Comparison of ENCODE assay signal across 31 cellular contexts in the genomic region with DNA sequence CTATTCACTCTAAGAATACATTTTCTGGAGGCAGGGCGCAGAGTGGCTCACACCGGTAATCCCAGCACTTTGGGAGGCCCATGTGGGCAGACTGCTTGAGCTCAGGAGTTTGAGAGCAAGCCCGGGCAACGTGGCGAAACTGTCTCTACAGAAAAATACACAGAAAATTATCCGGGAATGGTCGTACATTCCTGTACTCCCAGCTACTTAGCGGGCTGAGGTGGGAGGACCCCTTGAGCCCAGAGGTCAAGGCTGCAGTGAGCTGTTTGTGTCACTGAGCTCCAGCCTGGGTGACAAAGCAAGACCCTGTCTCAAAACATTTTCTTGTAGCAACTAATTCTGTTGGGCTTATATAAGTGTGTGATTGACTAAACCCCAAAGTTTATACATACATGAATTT. TPM values are rescaled to one million over a fixed set of nuclear protein-coding genes. Genes with fewer than 3 reads are reported as not detected.
"Had no signal": no experiment of that assay in that cellular context is flagged by ENCODE, and none has a peak within 500 bp of the region (broad histone marks: within the 10 kb centered on the region; RNA-seq: fewer than 3 reads in every experiment).

No MANE protein-coding gene starts in this region.

- H3K4me1 ChIP-seq: ascending aorta, breast epithelium, esophagus squamous epithelium, gastroesophageal sphincter had no signal

- H3K36me3 ChIP-seq: breast epithelium, cardiac muscle cell had no signal

- H3K4me3 Mint-ChIP-seq: activated CD4-positive, alpha-beta memory T cell treated with anti-CD3 and anti-CD28 coated beads for 36 hours; activated CD4-positive, alpha-beta T cell treated with anti-CD3 and anti-CD28 coated beads for 36 hours; activated CD4-positive, alpha-beta T cell treated with anti-CD3 and anti-CD28 coated beads, Interleukin-2, amount 10 ng/mL, durations not matched to agents 24 days and 14 days; activated CD8-positive, alpha-beta T cell treated with anti-CD3 and anti-CD28 coated beads, Interleukin-2, amount 10 ng/mL, durations not matched to agents 7 days and 5 days; activated naive CD4-positive, alpha-beta T cell treated with anti-CD3 and anti-CD28 coated beads, Interleukin-2, amount 10 ng/mL, durations not matched to agents 7 days and 5 days; activated naive CD8-positive, alpha-beta T cell treated with anti-CD3 and anti-CD28 coated beads, Interleukin-2, amount 10 ng/mL, durations not matched to agents 7 days and 5 days; activated T-cell treated with anti-CD3 and anti-CD28 coated beads, Interleukin-2, amount 50 U/mL, for 24 hours; activated T-cell treated with anti-CD3 and anti-CD28 coated beads, Interleukin-2, amount 50 U/mL, for 72 hours; brain; central memory CD8-positive, alpha-beta T cell; effector memory CD8-positive, alpha-beta T cell had no signal

- H3K4me1 Mint-ChIP-seq: activated CD4-positive, alpha-beta T cell treated with anti-CD3 and anti-CD28 coated beads for 36 hours; activated CD4-positive, alpha-beta T cell treated with anti-CD3 and anti-CD28 coated beads, Interleukin-2, amount 10 ng/mL, durations not matched to agents 24 days and 14 days; activated naive CD4-positive, alpha-beta T cell treated with anti-CD3 and anti-CD28 coated beads, Interleukin-2, amount 10 ng/mL, durations not matched to agents 7 days and 5 days; activated naive CD8-positive, alpha-beta T cell treated with anti-CD3 and anti-CD28 coated beads, Interleukin-2, amount 10 ng/mL, durations not matched to agents 7 days and 5 days; brain; central memory CD8-positive, alpha-beta T cell had no signal

- DNase-seq: activated CD4-positive, alpha-beta memory T cell treated with anti-CD3 and anti-CD28 coated beads for 36 hours; activated CD4-positive, alpha-beta T cell treated with anti-CD3 and anti-CD28 coated beads for 36 hours; activated CD4-positive, alpha-beta T cell treated with anti-CD3 and anti-CD28 coated beads, Interleukin-2, amount 10 ng/mL, durations not matched to agents 24 days and 14 days; activated CD4-positive, CD25-positive, alpha-beta regulatory T cell; activated CD4-positive, CD25-positive, alpha-beta regulatory T cell treated with anti-CD3 and anti-CD28 coated beads, Interleukin-2, amount 50 U/mL, for 72 hours; activated CD8-positive, alpha-beta memory T cell treated with anti-CD3 and anti-CD28 coated beads, Interleukin-2, amount 50 U/mL, for 48 hours; activated CD8-positive, alpha-beta T cell treated with anti-CD3 and anti-CD28 coated beads, Interleukin-2, amount 10 ng/mL, durations not matched to agents 7 days and 5 days; activated gamma-delta T cell; activated naive CD4-positive, alpha-beta T cell; activated naive CD4-positive, alpha-beta T cell treated with anti-CD3 and anti-CD28 coated beads, Interleukin-2, amount 10 ng/mL, durations not matched to agents 7 days and 5 days; activated naive CD8-positive, alpha-beta T cell treated with anti-CD3 and anti-CD28 coated beads, Interleukin-2, amount 10 ng/mL, durations not matched to agents 7 days and 5 days; activated T-cell treated with anti-CD3 and anti-CD28 coated beads for 4 hours; activated T-cell treated with anti-CD3 and anti-CD28 coated beads, Interleukin-2, amount 50 U/mL, for 24 hours; activated T-cell treated with anti-CD3 and anti-CD28 coated beads, Interleukin-2, amount 50 U/mL, for 72 hours; cortex of kidney; dermis blood vessel endothelial cell; effector CD4-positive, alpha-beta T cell; effector memory CD8-positive, alpha-beta T cell; esophagus squamous epithelium; foreskin melanocyte; T-helper 2 cell had no signal

- H3K27me3 ChIP-seq: ascending aorta, breast epithelium, cardiac muscle cell, esophagus squamous epithelium, gastroesophageal sphincter had no signal

- H3K9me3 Mint-ChIP-seq: activated CD4-positive, alpha-beta memory T cell treated with anti-CD3 and anti-CD28 coated beads for 36 hours; activated CD4-positive, alpha-beta T cell treated with anti-CD3 and anti-CD28 coated beads, Interleukin-2, amount 10 ng/mL, durations not matched to agents 24 days and 14 days; activated naive CD4-positive, alpha-beta T cell treated with anti-CD3 and anti-CD28 coated beads, Interleukin-2, amount 10 ng/mL, durations not matched to agents 7 days and 5 days; activated naive CD4-positive, alpha-beta T cell treated with anti-CD3 and anti-CD28 coated beads, Interleukin-2, amount 50 U/mL, for 72 hours; activated naive CD8-positive, alpha-beta T cell treated with anti-CD3 and anti-CD28 coated beads, Interleukin-2, amount 10 ng/mL, durations not matched to agents 7 days and 5 days; activated T-cell treated with anti-CD3 and anti-CD28 coated beads, Interleukin-2, amount 50 U/mL, for 24 hours; activated T-cell treated with anti-CD3 and anti-CD28 coated beads, Interleukin-2, amount 50 U/mL, for 72 hours; brain; central memory CD8-positive, alpha-beta T cell; effector memory CD8-positive, alpha-beta T cell had no signal

- H3K4me3 ChIP-seq: ascending aorta, breast epithelium, cardiac muscle cell, esophagus squamous epithelium, gastroesophageal sphincter had no signal

- H3K9me3 ChIP-seq: ascending aorta, breast epithelium, esophagus squamous epithelium, gastroesophageal sphincter had no signal

- FAIRE-seq: endometrium, endothelial cell of umbilical vein had no signal

- ATAC-seq: activated CD4-positive, alpha-beta T cell treated with anti-CD3 and anti-CD28 coated beads for 36 hours; activated CD8-positive, alpha-beta T cell treated with anti-CD3 and anti-CD28 coated beads, Interleukin-2, amount 10 ng/mL, durations not matched to agents 7 days and 5 days; activated naive CD4-positive, alpha-beta T cell treated with anti-CD3 and anti-CD28 coated beads, Interleukin-2, amount 50 U/mL, for 72 hours; activated T-cell treated with anti-CD3 and anti-CD28 coated beads, Interleukin-2, amount 50 U/mL, for 72 hours; effector memory CD8-positive, alpha-beta T cell; gastroesophageal sphincter had no signal

- H3K36me3 Mint-ChIP-seq: activated CD4-positive, alpha-beta memory T cell treated with anti-CD3 and anti-CD28 coated beads for 36 hours; activated naive CD4-positive, alpha-beta T cell treated with anti-CD3 and anti-CD28 coated beads, Interleukin-2, amount 10 ng/mL, durations not matched to agents 7 days and 5 days; activated naive CD4-positive, alpha-beta T cell treated with anti-CD3 and anti-CD28 coated beads, Interleukin-2, amount 50 U/mL, for 72 hours; activated naive CD8-positive, alpha-beta T cell treated with anti-CD3 and anti-CD28 coated beads, Interleukin-2, amount 10 ng/mL, durations not matched to agents 7 days and 5 days had no signal

- H3K27ac Mint-ChIP-seq: activated CD4-positive, alpha-beta memory T cell treated with anti-CD3 and anti-CD28 coated beads for 36 hours; activated CD4-positive, alpha-beta T cell treated with anti-CD3 and anti-CD28 coated beads for 36 hours; activated CD4-positive, alpha-beta T cell treated with anti-CD3 and anti-CD28 coated beads, Interleukin-2, amount 10 ng/mL, durations not matched to agents 24 days and 14 days; activated CD8-positive, alpha-beta T cell treated with anti-CD3 and anti-CD28 coated beads, Interleukin-2, amount 10 ng/mL, durations not matched to agents 7 days and 5 days; activated naive CD4-positive, alpha-beta T cell treated with anti-CD3 and anti-CD28 coated beads, Interleukin-2, amount 10 ng/mL, durations not matched to agents 7 days and 5 days; activated naive CD4-positive, alpha-beta T cell treated with anti-CD3 and anti-CD28 coated beads, Interleukin-2, amount 50 U/mL, for 72 hours; activated naive CD8-positive, alpha-beta T cell treated with anti-CD3 and anti-CD28 coated beads, Interleukin-2, amount 10 ng/mL, durations not matched to agents 7 days and 5 days; activated T-cell treated with anti-CD3 and anti-CD28 coated beads, Interleukin-2, amount 50 U/mL, for 24 hours; activated T-cell treated with anti-CD3 and anti-CD28 coated beads, Interleukin-2, amount 50 U/mL, for 72 hours; effector memory CD8-positive, alpha-beta T cell had no signal

- H3K27ac ChIP-seq: ascending aorta, breast epithelium, cardiac muscle cell, epithelial cell of prostate, esophagus squamous epithelium, gastroesophageal sphincter had no signal

- H3K27me3 Mint-ChIP-seq: activated CD4-positive, alpha-beta T cell treated with anti-CD3 and anti-CD28 coated beads for 36 hours; brain had no signal

RNA-seq across cellular contexts. Expression of gene GPR161, which starts 30.5 kb away (rescaled TPM):
- total RNA-seq: activated CD8-positive, alpha-beta T cell treated with anti-CD3 and anti-CD28 coated beads, Interleukin-2, amount 10 ng/mL, durations not matched to agents 7 days and 5 days had no signal
